ENCODE assay signal across 8 cellular contexts in the genomic region with DNA sequence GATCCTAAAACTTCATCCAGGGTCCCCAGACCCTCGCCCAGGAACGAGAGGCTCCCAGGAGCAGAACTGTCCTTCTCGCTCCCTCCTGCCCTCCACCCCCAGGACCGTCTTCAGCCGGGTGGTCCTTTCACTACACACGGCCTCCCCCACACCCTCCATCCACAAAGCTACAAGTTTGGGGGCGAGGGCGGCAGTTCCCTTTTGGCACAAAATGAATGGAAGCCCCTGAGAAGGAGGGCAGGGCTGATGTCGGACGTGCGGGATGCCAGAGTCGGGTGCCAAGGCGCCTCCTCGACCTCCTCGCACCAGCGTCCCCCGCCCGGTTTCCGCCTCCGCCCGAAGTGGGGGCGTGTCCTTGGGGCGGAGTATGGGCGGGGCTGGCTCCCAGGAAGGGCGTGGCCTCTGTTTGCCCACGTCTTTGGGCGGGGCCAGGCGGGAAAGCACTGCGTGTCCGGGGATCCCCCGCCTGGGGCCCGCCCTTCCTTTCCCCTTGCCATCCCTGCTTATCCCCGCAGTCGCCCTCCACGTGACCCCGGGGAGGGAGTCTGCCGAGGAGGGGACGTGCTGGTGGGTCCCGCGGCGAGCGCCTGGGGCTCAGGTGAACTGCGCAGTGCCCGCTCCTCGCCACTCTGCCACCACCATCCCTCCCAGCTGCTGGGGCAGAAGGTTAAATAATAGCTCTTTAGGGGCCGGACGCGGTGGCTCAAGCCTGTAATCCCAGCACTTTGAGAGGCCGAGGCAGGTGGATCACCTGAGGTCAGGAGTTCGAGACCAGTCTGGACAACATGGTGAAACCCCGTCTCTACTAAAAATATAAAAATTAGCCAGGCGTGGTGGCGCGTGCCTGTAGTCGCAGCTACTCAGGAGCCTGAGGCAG. TPM values are rescaled to one million over a fixed set of nuclear protein-coding genes. Genes with fewer than 3 reads are reported as not detected.
DNase-seq lines count a peak whose midpoint lies in the region; TF ChIP-seq lines count a peak whose summit lies in the region.

No MANE protein-coding gene starts in this region.

- DNase-seq in GDM1 (lab: John Stamatoyannopoulos, UW): peak; percentile 75
- DNase-seq in HEK293T (ENCODE audit: extremely low spot score): peak; percentile 95
- DNase-seq in NAMALWA (ENCODE audit: low spot score): peak; percentile 93
- peak; percentile 99 to 100 for DNase-seq in SJSA1 (ENCODE audit: low read depth in 1 of 2, low spot score in 2 of 2)
- DNase-seq in activated naive CD4-positive, alpha-beta T cell treated with Interleukin-2 at 50 U/mL for 16 hours: peak; percentile 95
- peak; percentile 80 for DNase-seq in foreskin melanocyte
- DNase-seq in suprapubic skin (ENCODE audit: low spot score in 2 of 2): peak; percentile 97 to 98

- H3K27ac ChIP-seq in SJSA1: peak overlapping the region; percentile 57
- H3K27ac ChIP-seq in neutrophil: peak overlapping the region; percentile 76
- peak overlapping the region; percentile 85 for H3K27ac ChIP-seq in suprapubic skin

- CTCF ChIA-PET in HEK293T (lab: Yijun Ruan, JAX): interaction anchor here (1.2 to 2.5 kb wide), 3 partner anchors 11 to 15 kb away, joined by 9 to 11 read pairs (median 11); a partner anchor contains a TSS

- WGBS in suprapubic skin: 10% methylated on average over 26 of the region's 55 CpGs

- peak in 1 of 2 donors; percentile 45 for TF ChIP-seq POLR2A in suprapubic skin (IDR thresholded peaks at IDR 0.05)

- H3K27me3 ChIP-seq in SJSA1 (replicated peaks) (no peaks in the 10 kb centered on the region), neutrophil (no peaks in the 10 kb centered on the region), suprapubic skin (no peaks in the 10 kb centered on the region)

- H3K9me3 ChIP-seq in SJSA1 (replicated peaks) (0 out of 2 replicates have a peak, but pooled peaks cover 3% of the 10 kb centered on the region), neutrophil (no peaks in the 10 kb centered on the region), suprapubic skin (no peaks in the 10 kb centered on the region)

- peak overlapping the region; percentile 68 for H3K4me3 ChIP-seq in SJSA1
- H3K4me3 ChIP-seq in neutrophil (ENCODE audit: low read depth in 1 of 2, low read length in 1 of 2): peak overlapping the region; percentile 91
- H3K4me3 ChIP-seq in suprapubic skin: peak overlapping the region; percentile 58

- H3K36me3 ChIP-seq in SJSA1: peaks cover 39% of the 10 kb centered on the region
- H3K36me3 ChIP-seq in neutrophil: no peaks in the 10 kb centered on the region
- H3K36me3 ChIP-seq in suprapubic skin: no peaks in the 10 kb centered on the region

- no peak for TF ChIP-seq EP300 in suprapubic skin (IDR thresholded peaks at IDR 0.05)

- TF ChIP-seq CTCF in neutrophil (IDR thresholded peaks at IDR 0.05) (peak; percentile 50), suprapubic skin (IDR thresholded peaks at IDR 0.05) (no peak)

- POLR2A ChIA-PET in HEK293T (lab: Yijun Ruan, JAX): interaction anchor here (1.1 to 3.8 kb wide), 4 partner anchors 11 to 17 kb away, joined by 3 to 20 read pairs (median 8); a partner anchor contains a TSS

- H3K4me1 ChIP-seq in SJSA1 (replicated peaks) (peaks cover 35% of the 10 kb centered on the region), neutrophil (ENCODE audit: control insufficient read depth in 1 of 2, insufficient read depth in 1 of 2, low read depth in 1 of 2, low read length in 1 of 2) (peaks cover 35 to 41% of the 10 kb centered on the region in 2 experiments), suprapubic skin (peaks cover 43% of the 10 kb centered on the region)

TF ChIP-seq in HEK293T, 16 proteins besides CTCF, POLR2A, EP300 and RAD21:
- TF ChIP-seq LEF1 (IDR thresholded peaks at IDR 0.05; ENCODE audit: borderline replicate concordance) (no peak), HDGF (IDR thresholded peaks at IDR 0.05; ENCODE audit: borderline replicate concordance) (peak; percentile 50; the same call in 1 of the 2 replicates), L3MBTL2 (conservative IDR thresholded peaks at IDR 0.05) (peak; percentile 66)

RNA-seq across cellular contexts. Expression of a gene that starts 0.9 kb away (rescaled TPM):
- 120 and 194 TPM in 2 replicates for total RNA-seq in SJSA1 (2014; rRNA removed; shearing (Covaris generic))
- total RNA-seq in suprapubic skin: 10 to 100 TPM in 3 of 4 donors, 1 to 10 TPM in 1; 7.3 to 22.0 (median 13.0) TPM

RNA-seq across cellular contexts. Expression of a gene that starts 6.1 kb away (rescaled TPM):
- total RNA-seq in SJSA1 (2014; rRNA removed; shearing (Covaris generic)): 1.9 TPM in 1 of 2 replicates, not detected in the other
- 1 to 10 TPM in 2 of 4 donors, under 1 TPM in 1, not detected in 1; 0.76 to 5.0 (median 1.4) TPM for total RNA-seq in suprapubic skin

RNA-seq across cellular contexts. Expression of a gene that starts 13.3 kb away (rescaled TPM):
- total RNA-seq in SJSA1 (2014; rRNA removed; shearing (Covaris generic)): 121 and 130 TPM in 2 replicates
- total RNA-seq in suprapubic skin: 10 to 100 TPM; 22.8 to 46.2 (median 32.2) TPM

RNA-seq across cellular contexts. Expression of a gene that starts 14.8 kb away (rescaled TPM):
- total RNA-seq in SJSA1 (2014; rRNA removed; shearing (Covaris generic)): 295 and 309 TPM in 2 replicates
- 10 to 100 TPM; 46.9 to 89.3 (median 74.6) TPM for total RNA-seq in suprapubic skin

RNA-seq across cellular contexts. Expression of a gene that starts 15.5 kb away (rescaled TPM):
- 4,273 and 4,722 TPM in 2 replicates for total RNA-seq in SJSA1 (2014; rRNA removed; shearing (Covaris generic))
- total RNA-seq in suprapubic skin: 100 to 1,000 TPM; 331 to 608 (median 584) TPM

Comparison
In these comparisons a context has a peak if more than half of its experiments do, and no peak if none do; other contexts are left out.
1. Peak in every context shown above with its lines: DNase-seq, H3K4me3 ChIP-seq and H3K27ac ChIP-seq.